ENCODE assay signal across 8 cellular contexts in genomic region chr19:31351212-31352193, GRCh38. TPM values are rescaled to one million over a fixed set of nuclear protein-coding genes. Genes with fewer than 3 reads are reported as not detected.
DNase-seq lines count a peak whose midpoint lies in the region; ATAC-seq and TF ChIP-seq lines count a peak whose summit lies in the region.

No MANE protein-coding gene starts in this region.

- no peaks in the 10 kb centered on the region for H3K36me3 ChIP-seq in heart right ventricle

- CTCF ChIA-PET in activated CD8-positive, alpha-beta T cell treated with anti-CD3 and anti-CD28 coated beads, Interleukin-2, amount 10 ng/mL, durations not matched to agents 7 days and 5 days (lab: Charles Lee), result no interaction called here

- peak overlapping the region; percentile 94 for H3K4me3 Mint-ChIP-seq in T-helper 1 cell treated with Interleukin-12 subunit alpha and Interleukin-12 subunit beta and Interleukin-4 antibody, amounts not matched to agents 30 μg/mL and 1 μg/mL, for 36 hours
- peak overlapping the region; percentile 82 for H3K4me3 Mint-ChIP-seq in activated CD8-positive, alpha-beta T cell treated with anti-CD3 and anti-CD28 coated beads, Interleukin-2, amount 10 ng/mL, durations not matched to agents 7 days and 5 days
- H3K4me3 Mint-ChIP-seq in progenitor cell of endocrine pancreas (ENCODE audit: low read depth), result peak overlapping the region; percentile 89

- no peaks in the 10 kb centered on the region for H3K9me3 Mint-ChIP-seq in T-helper 1 cell treated with Interleukin-12 subunit alpha and Interleukin-12 subunit beta and Interleukin-4 antibody, amounts not matched to agents 30 μg/mL and 1 μg/mL, for 36 hours
- H3K9me3 Mint-ChIP-seq in activated CD8-positive, alpha-beta T cell treated with anti-CD3 and anti-CD28 coated beads, Interleukin-2, amount 10 ng/mL, durations not matched to agents 7 days and 5 days (ENCODE audit: insufficient read depth), result no peaks in the 10 kb centered on the region
- H3K9me3 Mint-ChIP-seq in progenitor cell of endocrine pancreas (ENCODE audit: low read depth), result no peaks in the 10 kb centered on the region

- TF ChIP-seq CTCF in heart right ventricle (IDR thresholded peaks at IDR 0.05) (no peak), progenitor cell of endocrine pancreas (IDR thresholded peaks at IDR 0.05; ENCODE audit: unreplicated experiment) (no peak)

- no peaks in the 10 kb centered on the region for H3K9me3 ChIP-seq in heart right ventricle

- H3K27ac ChIP-seq in heart right ventricle, result peak overlapping the region in 9 of 10 donors; percentile 36 to 98 (median 88)

- peaks cover 5% of the 10 kb centered on the region for H3K36me3 Mint-ChIP-seq in T-helper 1 cell treated with Interleukin-12 subunit alpha and Interleukin-12 subunit beta and Interleukin-4 antibody, amounts not matched to agents 30 μg/mL and 1 μg/mL, for 36 hours (ENCODE audit: low read depth)
- H3K36me3 Mint-ChIP-seq in activated CD8-positive, alpha-beta T cell treated with anti-CD3 and anti-CD28 coated beads, Interleukin-2, amount 10 ng/mL, durations not matched to agents 7 days and 5 days (ENCODE audit: low read depth), result peaks cover 5% of the 10 kb centered on the region
- H3K36me3 Mint-ChIP-seq in progenitor cell of endocrine pancreas (ENCODE audit: insufficient read depth), result no peaks in the 10 kb centered on the region

- peaks cover 6 to 59% (median 21%) of the 10 kb centered on the region in 9 donors for H3K4me1 ChIP-seq in heart right ventricle

- peaks cover 19% of the 10 kb centered on the region for H3K4me1 Mint-ChIP-seq in T-helper 1 cell treated with Interleukin-12 subunit alpha and Interleukin-12 subunit beta and Interleukin-4 antibody, amounts not matched to agents 30 μg/mL and 1 μg/mL, for 36 hours (ENCODE audit: low read depth)
- peaks cover 32% of the 10 kb centered on the region for H3K4me1 Mint-ChIP-seq in activated CD8-positive, alpha-beta T cell treated with anti-CD3 and anti-CD28 coated beads, Interleukin-2, amount 10 ng/mL, durations not matched to agents 7 days and 5 days (ENCODE audit: low read depth)
- peaks cover 45% of the 10 kb centered on the region for H3K4me1 Mint-ChIP-seq in progenitor cell of endocrine pancreas (ENCODE audit: low read depth)

- peak overlapping the region; percentile 46 for H3K27ac Mint-ChIP-seq in T-helper 1 cell treated with Interleukin-12 subunit alpha and Interleukin-12 subunit beta and Interleukin-4 antibody, amounts not matched to agents 30 μg/mL and 1 μg/mL, for 36 hours
- no peak overlapping the region for H3K27ac Mint-ChIP-seq in activated CD8-positive, alpha-beta T cell treated with anti-CD3 and anti-CD28 coated beads, Interleukin-2, amount 10 ng/mL, durations not matched to agents 7 days and 5 days
- H3K27ac Mint-ChIP-seq in progenitor cell of endocrine pancreas, result peak overlapping the region; percentile 79

- peak overlapping the region; percentile 71 to 100 (median 91) for H3K4me3 ChIP-seq in heart right ventricle

- POLR2A ChIA-PET in activated CD8-positive, alpha-beta T cell treated with anti-CD3 and anti-CD28 coated beads, Interleukin-2, amount 10 ng/mL, durations not matched to agents 7 days and 5 days (lab: Charles Lee), result no interaction called here

- no peak for DNase-seq in T-helper 1 cell
- DNase-seq in activated CD8-positive, alpha-beta T cell treated with anti-CD3 and anti-CD28 coated beads, Interleukin-2, amount 10 ng/mL, durations not matched to agents 7 days and 5 days, result no peak
- peak in 1 of 2 donors; percentile 47 for DNase-seq in heart right ventricle
- DNase-seq in progenitor cell of endocrine pancreas (ENCODE audit: low spot score, unreplicated experiment), result no peak
- DNase-seq in midbrain (lab: John Stamatoyannopoulos, UW), result no peak
- DNase-seq in germinal center (ENCODE audit: low spot score), result no peak

- WGBS in heart right ventricle, 2 donors, result 7 to 10% methylated on average over 98 to 99 of the region's 99 CpGs

- ATAC-seq in activated CD8-positive, alpha-beta T cell treated with anti-CD3 and anti-CD28 coated beads, Interleukin-2, amount 10 ng/mL, durations not matched to agents 7 days and 5 days, result no peak
- ATAC-seq in heart right ventricle, result peak in 5 of 8 donors; percentile 4 to 18 (median 14)
- no peak for ATAC-seq in activated CD4-positive, CD25-positive, alpha-beta regulatory T cell treated with anti-CD3 and anti-CD28 coated beads, Interleukin-2, amount 50 U/mL, for 24 hours

- intact Hi-C loops in heart right ventricle (cut with DNase I), result loop anchor here in 4 of 10 donors (5.0 to 10.0 kb wide), 5 partner anchors 297 to 873 kb away; no protein-coding TSS in a partner anchor

- peaks cover 74% of the 10 kb centered on the region for H3K27me3 Mint-ChIP-seq in T-helper 1 cell treated with Interleukin-12 subunit alpha and Interleukin-12 subunit beta and Interleukin-4 antibody, amounts not matched to agents 30 μg/mL and 1 μg/mL, for 36 hours (ENCODE audit: low read depth)
- peaks cover 67% of the 10 kb centered on the region for H3K27me3 Mint-ChIP-seq in activated CD8-positive, alpha-beta T cell treated with anti-CD3 and anti-CD28 coated beads, Interleukin-2, amount 10 ng/mL, durations not matched to agents 7 days and 5 days (ENCODE audit: low read depth)
- H3K27me3 Mint-ChIP-seq in progenitor cell of endocrine pancreas, result peaks cover 60% of the 10 kb centered on the region

- H3K27me3 ChIP-seq in heart right ventricle, result peaks cover 0 to 76% (median 48%) of the 10 kb centered on the region in 7 donors

RNA-seq across cellular contexts. Expression of gene TSHZ3, which starts 2.3 kb away (rescaled TPM):
- total RNA-seq in activated CD8-positive, alpha-beta T cell treated with anti-CD3 and anti-CD28 coated beads, Interleukin-2, amount 10 ng/mL, durations not matched to agents 7 days and 5 days, result under 1 TPM; 0.57 to 0.82 TPM
- total RNA-seq in heart right ventricle (1 to 10 TPM; 2.1 to 5.0 (median 3.2) TPM), progenitor cell of endocrine pancreas (15.0 and 15.5 TPM in 2 replicates)
- 1 to 10 TPM; 1.7 to 2.3 TPM for polyA plus RNA-seq in heart right ventricle

Comparison
In these comparisons a context has a peak if more than half of its experiments do, and no peak if none do; other contexts are left out.
1. ATAC-seq: peak in heart right ventricle (5 of 8); none in activated CD8-positive, alpha-beta T cell treated with anti-CD3 and anti-CD28 coated beads, Interleukin-2, amount 10 ng/mL, durations not matched to agents 7 days and 5 days (single experiment) and activated CD4-positive, CD25-positive, alpha-beta regulatory T cell treated with anti-CD3 and anti-CD28 coated beads, Interleukin-2, amount 50 U/mL, for 24 hours (0 of 2).
2. Peak in every context shown above with its lines, with median percentiles within 50 percentile points of each other: H3K4me3 Mint-ChIP-seq.